Comparison of ENCODE assay signal across 21 cellular contexts in the genomic region with DNA sequence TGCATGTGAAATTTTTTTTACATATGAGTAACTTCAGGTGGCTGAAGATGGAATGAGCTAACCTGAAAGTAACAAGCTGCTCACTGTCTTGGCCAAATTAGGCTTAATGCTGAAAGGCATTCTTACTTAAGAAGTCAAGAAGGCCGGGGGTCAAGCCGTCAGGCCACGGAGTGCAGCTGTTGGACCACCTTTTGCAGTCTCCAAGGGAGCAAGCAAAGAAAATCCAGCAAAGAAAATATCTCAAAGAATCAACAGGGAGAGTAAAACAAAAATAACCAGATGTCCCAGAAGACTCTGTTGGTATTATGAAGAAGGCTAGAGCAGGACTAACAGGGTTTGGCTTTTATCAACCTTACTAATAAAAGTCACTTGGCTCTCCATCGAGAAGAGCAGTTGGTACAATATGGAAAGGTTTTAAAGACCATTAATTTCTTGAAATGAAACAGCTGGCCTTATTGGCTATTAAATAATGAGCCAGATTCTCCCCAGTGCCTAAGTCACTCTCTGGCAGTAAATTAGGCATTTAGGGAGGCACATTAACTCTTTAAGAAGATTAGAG.
DNase-seq lines count a peak whose midpoint lies in the region; ATAC-seq and TF ChIP-seq lines count a peak whose summit lies in the region.
"Had no signal": no experiment of that assay in that cellular context is flagged by ENCODE, and none has a peak within 500 bp of the region (broad histone marks: within the 10 kb centered on the region; RNA-seq: fewer than 3 reads in every experiment).

No MANE protein-coding gene starts in this region.

- no peaks in the 10 kb centered on the region for H3K36me3 ChIP-seq in WERI-Rb-1
- H3K36me3 ChIP-seq in neuronal stem cell (replicated peaks in 1 of 2; ENCODE audit: control insufficient read depth in 2 of 2, insufficient read depth in 2 of 2, low read length in 2 of 2): peaks cover 0 to 2% of the 10 kb centered on the region in 2 donors

- no peak overlapping the region for H2AFZ ChIP-seq in neuronal stem cell (ENCODE audit: low read length)

- no peak for ATAC-seq in HG03432 (IDR thresholded peaks at IDR 0.05; ENCODE audit: unreplicated experiment)

- H3K9me3 ChIP-seq in WERI-Rb-1 (ENCODE audit: severe bottlenecking) (peaks cover 3% of the 10 kb centered on the region), neuronal stem cell (replicated peaks in 1 of 2; ENCODE audit: control insufficient read depth in 2 of 2, insufficient read depth in 1 of 2, low read depth in 1 of 2, low read length in 2 of 2) (peaks cover 2 to 12% of the 10 kb centered on the region in 2 donors)
- H3K9me3 ChIP-seq: Caco-2 had no signal

- H3K79me1 ChIP-seq in neuronal stem cell (ENCODE audit: low read depth, low read length): no peaks in the 10 kb centered on the region

- H3K9ac ChIP-seq in neuronal stem cell (ENCODE audit: low read depth, low read length, poor library complexity): no peak overlapping the region

- H2AK5ac ChIP-seq in neuronal stem cell (ENCODE audit: low read depth, low read length): no peak overlapping the region

- H2BK12ac ChIP-seq in neuronal stem cell (ENCODE audit: low read length): no peak overlapping the region

- peak; percentile 25 for DNase-seq in DMS 273 (lab: John Stamatoyannopoulos, UW; ENCODE audit: unreplicated experiment)
- no peak for DNase-seq in DMS 273 treated with DMSO at 0.1 percent for 48 hours (lab: John Stamatoyannopoulos, UW)
- peak; percentile 20 for DNase-seq in WERI-Rb-1
- no peak for DNase-seq in neuronal stem cell (ENCODE audit: low spot score)
- DNase-seq in middle frontal gyrus (ENCODE audit: extremely low spot score, low spot score): no peak
- no peak for DNase-seq in Ammon's horn (ENCODE audit: low spot score)
- no peak for DNase-seq in EL
- DNase-seq: AML-193; Caco-2; CD4-positive, CD25-positive, alpha-beta regulatory T cell; KG1; NCI-H1105 treated with DMSO at 0.1 percent for 48 hours; NCI-H187; NCI-H2107; NCI-H2227 treated with DMSO at 0.1 percent for 48 hours; NCI-H526 treated with DMSO at 0.1 percent for 48 hours; Right ventricle myocardium superior; T-helper 1 cell had no signal

- no peak overlapping the region for H4K91ac ChIP-seq in neuronal stem cell (ENCODE audit: low read depth, low read length, poor library complexity)

- H3K18ac ChIP-seq in neuronal stem cell (ENCODE audit: low read length): no peak overlapping the region

- TF ChIP-seq CTCF in WERI-Rb-1 (IDR thresholded peaks at IDR 0.05; ENCODE audit: low read depth, low read length): no peak

- WGBS in neuronal stem cell (ENCODE audit: extremely low coverage in 2 of 2, insufficient read length in 2 of 2, insufficient replicate concordance in 1 of 2), 2 donors: no CpG with 5 or more reads among the region's 4 CpGs

- H2BK120ac ChIP-seq in neuronal stem cell (ENCODE audit: low read depth, low read length): no peak overlapping the region

- H4K8ac ChIP-seq in neuronal stem cell (ENCODE audit: low read depth, low read length): no peak overlapping the region

- H3K14ac ChIP-seq in neuronal stem cell (ENCODE audit: low read length): no peak overlapping the region

- peaks cover 8 to 9% of the 10 kb centered on the region in 2 donors for H3K4me1 ChIP-seq in neuronal stem cell (ENCODE audit: control insufficient read depth in 2 of 2, insufficient read depth in 1 of 2, low read depth in 1 of 2, low read length in 2 of 2)

- H3K27me3 ChIP-seq in WERI-Rb-1 (ENCODE audit: insufficient read depth, low read depth, severe bottlenecking) (no peaks in the 10 kb centered on the region), neuronal stem cell (ENCODE audit: control insufficient read depth in 3 of 3, insufficient read depth in 3 of 3, low read depth in 1 of 3, low read length in 3 of 3) (no peaks in the 10 kb centered on the region)

- H3K4me3 ChIP-seq in WERI-Rb-1 (ENCODE audit: low read depth, low read length) (no peak overlapping the region), neuronal stem cell (ENCODE audit: low read length in 2 of 2) (no peak overlapping the region)
- H3K4me3 ChIP-seq: SK-N-MC had no signal

- H3K4me2 ChIP-seq in neuronal stem cell (ENCODE audit: insufficient read depth, low read length, poor library complexity, severe bottlenecking): no peak overlapping the region

- no peak overlapping the region for H2BK5ac ChIP-seq in neuronal stem cell (ENCODE audit: low read length)

- no peak overlapping the region for H3K23ac ChIP-seq in neuronal stem cell (ENCODE audit: low read depth, low read length, poor library complexity)

- no peak overlapping the region for H2BK15ac ChIP-seq in neuronal stem cell (ENCODE audit: low read length)

- no peak overlapping the region for H3K27ac ChIP-seq in WERI-Rb-1
- H3K27ac ChIP-seq in neuronal stem cell (replicated peaks; ENCODE audit: low read length): peak overlapping the region; percentile 63
- H3K27ac ChIP-seq: 22Rv1, SK-N-MC had no signal

- no peak overlapping the region for H3K4ac ChIP-seq in neuronal stem cell (ENCODE audit: low read length)

Comparison
In these comparisons a context has a peak if more than half of its experiments do, and no peak if none do; other contexts are left out.
1. DNase-seq: peak in DMS 273 (single experiment) and WERI-Rb-1 (single experiment); none in DMS 273 treated with DMSO at 0.1 percent for 48 hours (single experiment), neuronal stem cell (single experiment), middle frontal gyrus (single experiment), Ammon's horn (single experiment) and EL (single experiment).